In the genomic region with DNA sequence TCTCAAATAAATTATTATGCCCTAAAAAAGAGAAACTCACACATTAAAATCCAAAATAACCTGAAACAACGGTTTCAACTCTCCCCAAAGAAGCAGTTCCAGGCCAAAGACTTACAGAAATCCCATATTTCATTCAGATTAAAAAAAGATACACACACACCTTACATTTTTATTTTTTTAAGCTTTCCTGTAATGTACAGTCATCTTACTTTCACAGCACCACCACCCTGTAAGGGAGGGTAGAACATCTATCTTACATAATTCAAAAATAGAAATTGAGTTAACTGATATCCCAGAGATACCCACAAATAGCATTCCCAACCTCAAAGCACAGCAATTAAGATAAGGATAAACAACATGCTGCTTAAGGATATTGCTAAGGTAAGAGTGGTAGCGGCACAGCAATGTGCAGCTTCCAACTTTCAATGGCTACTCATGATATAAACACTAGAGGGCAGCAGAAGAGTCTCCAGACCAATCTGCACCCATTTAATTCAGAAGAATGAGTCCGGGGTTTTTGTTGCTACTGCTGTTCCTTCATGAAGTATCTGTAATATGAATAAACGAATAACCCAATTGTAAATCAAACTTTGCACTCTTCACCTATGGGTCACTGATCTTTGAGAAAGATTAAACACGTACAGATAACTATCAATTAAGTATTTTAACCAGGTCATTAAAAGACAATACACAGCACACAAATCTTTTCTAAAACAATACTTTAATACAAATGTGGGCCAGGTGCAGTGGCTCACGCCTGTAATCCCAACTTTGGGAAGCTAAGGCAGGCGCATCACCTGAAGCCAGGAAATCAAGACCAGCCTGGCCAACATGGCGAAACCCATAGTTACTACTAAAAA, we compare ENCODE assay signal across 8 cellular contexts. TPM values are rescaled to one million over a fixed set of nuclear protein-coding genes. Genes with fewer than 3 reads are reported as not detected.
DNase-seq lines count a peak whose midpoint lies in the region; ATAC-seq, FAIRE-seq and TF ChIP-seq lines count a peak whose summit lies in the region.

No MANE protein-coding gene starts in this region.

- DNase-seq in CD14-positive monocyte (ENCODE audit: low spot score), result no peak
- no peak for DNase-seq in GM19239 (ENCODE audit: insufficient read length, low spot score)
- DNase-seq in NCI-H774 (lab: John Stamatoyannopoulos, UW), result peak; percentile 53
- DNase-seq in dermis blood vessel endothelial cell, result peak; percentile 56
- peak; percentile 43 for DNase-seq in mesenchymal stem cell
- no peak for DNase-seq in GF-D8 (lab: John Stamatoyannopoulos, UW)
- DNase-seq in activated effector memory CD4-positive, alpha-beta T cell treated with anti-CD3 and anti-CD28 coated beads, Interleukin-2, amount 50 U/mL, for 16 hours, result no peak

- H3K4me1 Mint-ChIP-seq in CD14-positive monocyte, result peaks cover 8% of the 10 kb centered on the region

- H3K27ac ChIP-seq in mesenchymal stem cell (ENCODE audit: low read length, poor library complexity, severe bottlenecking), result no peak overlapping the region

- H3K18ac ChIP-seq in mesenchymal stem cell (ENCODE audit: low read depth in 1 of 2, low read length in 2 of 2), result no peak overlapping the region

- H3K23ac ChIP-seq in mesenchymal stem cell (ENCODE audit: low read length in 2 of 2), result no peak overlapping the region

- H2AFZ ChIP-seq in mesenchymal stem cell (ENCODE audit: low read depth, low read length), result no peak overlapping the region

- peaks cover 20 to 33% of the 10 kb centered on the region in 2 donors for H3K36me3 Mint-ChIP-seq in CD14-positive monocyte

- peak; percentile 61 for FAIRE-seq in GM19239 (lab: Jason Lieb, UNC)

- H2BK120ac ChIP-seq in mesenchymal stem cell (ENCODE audit: low read depth, low read length), result no peak overlapping the region

- no peak overlapping the region for H3K14ac ChIP-seq in mesenchymal stem cell (ENCODE audit: low read length in 2 of 2)

- no peak overlapping the region for H3K4me2 ChIP-seq in mesenchymal stem cell (ENCODE audit: low read length, poor library complexity, severe bottlenecking)

- no peak overlapping the region for H2AK5ac ChIP-seq in mesenchymal stem cell (ENCODE audit: low read length, severe bottlenecking)

- no peaks in the 10 kb centered on the region for H3K27me3 ChIP-seq in mesenchymal stem cell (ENCODE audit: control insufficient read depth in 1 of 2, insufficient read depth in 1 of 2, low read length in 2 of 2)

- peaks cover 1% of the 10 kb centered on the region for H3K79me1 ChIP-seq in mesenchymal stem cell (replicated peaks; ENCODE audit: low read length, poor library complexity, severe bottlenecking)

- H3K27me3 Mint-ChIP-seq in CD14-positive monocyte (ENCODE audit: low read depth in 3 of 3), result peaks cover 0 to 1% (median 0%) of the 10 kb centered on the region in 3 donors

- peaks cover 16 to 26% of the 10 kb centered on the region in 2 experiments for H3K36me3 ChIP-seq in mesenchymal stem cell (ENCODE audit: control insufficient read depth in 1 of 2, insufficient read depth in 2 of 2, low read depth in 1 of 2, low read length in 2 of 2)

- no peaks in the 10 kb centered on the region for H3K9me3 ChIP-seq in mesenchymal stem cell (ENCODE audit: control insufficient read depth, low read length)

- no peaks in the 10 kb centered on the region for H3K9me3 Mint-ChIP-seq in CD14-positive monocyte

- no peak overlapping the region for H3K4ac ChIP-seq in mesenchymal stem cell (ENCODE audit: low read depth in 1 of 2, low read length in 2 of 2)

- H4K91ac ChIP-seq in mesenchymal stem cell (ENCODE audit: low read length), result no peak overlapping the region

- TF ChIP-seq CTCF in CD14-positive monocyte (IDR thresholded peaks at IDR 0.05), result peak; percentile 85

- 92% methylated on average over 6 of the region's 8 CpGs for WGBS in mesenchymal stem cell

- no peak for ATAC-seq in GM18511 (IDR thresholded peaks at IDR 0.05; ENCODE audit: unreplicated experiment)

- peaks cover 8% of the 10 kb centered on the region for H3K4me1 ChIP-seq in mesenchymal stem cell (ENCODE audit: control insufficient read depth, insufficient read depth, low read depth, low read length)

- intact Hi-C loops in CD14-positive monocyte (cut with micrococcal nuclease), result no loop called here

- no peak overlapping the region for H2BK15ac ChIP-seq in mesenchymal stem cell (ENCODE audit: low read depth, poor library complexity, severe bottlenecking)

- no peak overlapping the region for H4K8ac ChIP-seq in mesenchymal stem cell (ENCODE audit: low read length)

- H3K27ac Mint-ChIP-seq in CD14-positive monocyte, result peak overlapping the region in 3 of 7 donors; percentile 9 to 33 (median 21)

- H2BK5ac ChIP-seq in mesenchymal stem cell (ENCODE audit: low read depth, low read length, poor library complexity, severe bottlenecking), result no peak overlapping the region

- no peak overlapping the region for H3K4me3 Mint-ChIP-seq in CD14-positive monocyte

- no peak overlapping the region for H3K4me3 ChIP-seq in mesenchymal stem cell (ENCODE audit: insufficient read depth in 1 of 2, low read depth in 1 of 2, low read length in 2 of 2)

- no peak overlapping the region for H2BK12ac ChIP-seq in mesenchymal stem cell (ENCODE audit: low read length in 2 of 2)

- H3K9ac ChIP-seq in mesenchymal stem cell (ENCODE audit: low read length), result no peak overlapping the region

RNA-seq across cellular contexts. Expression of a gene that starts 11.3 kb away (rescaled TPM):
- polyA plus RNA-seq in CD14-positive monocyte, result 1 to 10 TPM; 3.6 to 4.5 TPM
- total RNA-seq in dermis blood vessel endothelial cell, result 30.3 and 32.5 TPM in 2 replicates
- 49.1 TPM for polyA plus RNA-seq in mesenchymal stem cell (2013, experiment 1 of 2)
- 47.3 TPM for polyA plus RNA-seq in mesenchymal stem cell (2013, experiment 2 of 2)

Comparison
In these comparisons a context has a peak if more than half of its experiments do, and no peak if none do; other contexts are left out.
1. DNase-seq: peak in NCI-H774 (single experiment), dermis blood vessel endothelial cell (single experiment) and mesenchymal stem cell (single experiment); none in CD14-positive monocyte (single experiment), GM19239 (single experiment), GF-D8 (single experiment) and activated effector memory CD4-positive, alpha-beta T cell treated with anti-CD3 and anti-CD28 coated beads, Interleukin-2, amount 50 U/mL, for 16 hours (single experiment).